Comparison of ENCODE assay signal across 11 cellular contexts in genomic region chr9:112485574-112485973, GRCh38. TPM values are rescaled to one million over a fixed set of nuclear protein-coding genes. Genes with fewer than 3 reads are reported as not detected.
A peak's percentile ranks its signal among the peaks of the same experiment; 100 is the strongest.
DNase-seq lines count a peak whose midpoint lies in the region; ATAC-seq and TF ChIP-seq lines count a peak whose summit lies in the region.
"Had no signal": no experiment of that assay in that cellular context is flagged by ENCODE, and none has a peak within 500 bp of the region (broad histone marks: within the 10 kb centered on the region; RNA-seq: fewer than 3 reads in every experiment).

No MANE protein-coding gene starts in this region.

- H4K91ac ChIP-seq in trophoblast cell (ENCODE audit: low read depth, low read length), result no peak overlapping the region

- H2BK120ac ChIP-seq in trophoblast cell (ENCODE audit: insufficient read depth, low read length, poor library complexity), result no peak overlapping the region

- H3K9me3 ChIP-seq in A673 (ENCODE audit: low read depth, low read length, poor library complexity, severe bottlenecking) (no peaks in the 10 kb centered on the region), lower lobe of right lung (no peaks in the 10 kb centered on the region), trophoblast cell (ENCODE audit: insufficient read depth, low read depth, low read length) (no peaks in the 10 kb centered on the region)
- H3K9me3 ChIP-seq: adrenal gland had no signal

- POLR2A ChIA-PET in A673 (lab: Charles Lee; ENCODE audit: low non-redundant PET), result no interaction called here
- POLR2A ChIA-PET in activated CD8-positive, alpha-beta T cell treated with anti-CD3 and anti-CD28 coated beads, Interleukin-2, amount 10 ng/mL, durations not matched to agents 7 days and 5 days (lab: Charles Lee), result interaction anchor here (0.6 to 3.2 kb wide), 7 partner anchors 9 to 888 kb away, joined by 3 to 22 read pairs (median 5); partner anchors contain the start of genes HSDL2, INIP and PTBP3

- no peaks in the 10 kb centered on the region for H3K9me3 Mint-ChIP-seq in GM23338
- H3K9me3 Mint-ChIP-seq in activated CD8-positive, alpha-beta T cell treated with anti-CD3 and anti-CD28 coated beads, Interleukin-2, amount 10 ng/mL, durations not matched to agents 7 days and 5 days (ENCODE audit: insufficient read depth), result no peaks in the 10 kb centered on the region

- H3F3A ChIP-seq in GM23338 (replicated peaks; ENCODE audit: low read depth), result no peaks in the 10 kb centered on the region

- no peak overlapping the region for H2BK5ac ChIP-seq in trophoblast cell (ENCODE audit: low read depth, low read length, poor library complexity)

- H3K27ac Mint-ChIP-seq in GM23338, result no peak overlapping the region
- peak overlapping the region; percentile 96 for H3K27ac Mint-ChIP-seq in activated CD8-positive, alpha-beta T cell treated with anti-CD3 and anti-CD28 coated beads, Interleukin-2, amount 10 ng/mL, durations not matched to agents 7 days and 5 days

- no peak overlapping the region for H2AK5ac ChIP-seq in trophoblast cell (ENCODE audit: low read length)

- TF ChIP-seq CTCF in A673 (conservative IDR thresholded peaks at IDR 0.05; ENCODE audit: low read depth, low read length) (no peak), GM23338 (conservative IDR thresholded peaks at IDR 0.05; ENCODE audit: low read depth in 2 of 2) (no peak), lower lobe of right lung (IDR thresholded peaks at IDR 0.05) (no peak)

- TSS peak; percentile 46 for BruUV-seq in A673 (replicated peaks; lab: Mats Ljungman, UMichigan)

- H3K18ac ChIP-seq in trophoblast cell (ENCODE audit: low read length), result no peak overlapping the region

- DNase-seq in A673 (ENCODE audit: low spot score) (no peak), GM23338 (ENCODE audit: low spot score) (no peak), lower lobe of right lung (no peak), trophoblast cell (no peak), superior temporal gyrus (ENCODE audit: extremely low spot score) (no peak), NCI-H2196 (lab: John Stamatoyannopoulos, UW; ENCODE audit: unreplicated experiment) (no peak)
- no peak for DNase-seq in activated CD8-positive, alpha-beta T cell treated with anti-CD3 and anti-CD28 coated beads, Interleukin-2, amount 10 ng/mL, durations not matched to agents 7 days and 5 days
- DNase-seq: adrenal gland; NCI-H2081 treated with DMSO at 0.1 percent for 48 hours; stimulated activated CD8-positive, alpha-beta memory T cell treated with anti-CD3 and anti-CD28 coated beads, Interleukin-4, amount 100 ng/mL, for 48 hours had no signal

- no peak overlapping the region for H4K12ac ChIP-seq in trophoblast cell (ENCODE audit: low read depth, low read length)

- peaks cover 16% of the 10 kb centered on the region for H3K27me3 Mint-ChIP-seq in GM23338 (ENCODE audit: insufficient read depth, low read depth, poor library complexity)
- H3K27me3 Mint-ChIP-seq in activated CD8-positive, alpha-beta T cell treated with anti-CD3 and anti-CD28 coated beads, Interleukin-2, amount 10 ng/mL, durations not matched to agents 7 days and 5 days (ENCODE audit: low read depth), result no peaks in the 10 kb centered on the region

- H3K9me2 ChIP-seq in GM23338 (ENCODE audit: insufficient read depth), result no peaks in the 10 kb centered on the region

- peaks cover 27% of the 10 kb centered on the region for H3K4me1 Mint-ChIP-seq in GM23338
- H3K4me1 Mint-ChIP-seq in activated CD8-positive, alpha-beta T cell treated with anti-CD3 and anti-CD28 coated beads, Interleukin-2, amount 10 ng/mL, durations not matched to agents 7 days and 5 days (ENCODE audit: low read depth), result peaks cover 35% of the 10 kb centered on the region

- H2AFZ ChIP-seq in GM23338, result no peak overlapping the region
- no peak overlapping the region for H2AFZ ChIP-seq in trophoblast cell (ENCODE audit: insufficient read depth, low read length, poor library complexity)

- H3K23ac ChIP-seq in trophoblast cell (ENCODE audit: low read length), result no peak overlapping the region

- peaks cover 11% of the 10 kb centered on the region for H4K20me1 ChIP-seq in GM23338 (replicated peaks; ENCODE audit: insufficient read depth)

- H3K27ac ChIP-seq in A673 (ENCODE audit: low read depth, low read length, poor library complexity, severe bottlenecking) (no peak overlapping the region), GM23338 (ENCODE audit: low read depth) (no peak overlapping the region; the same call in 1 of the 2 replicates), lower lobe of right lung (no peak overlapping the region), trophoblast cell (ENCODE audit: low read depth, low read length) (no peak overlapping the region)

- H3K4ac ChIP-seq in trophoblast cell (ENCODE audit: low read depth, low read length), result no peak overlapping the region

- ATAC-seq in GM23338 (no peak), lower lobe of right lung (no peak), GM21447 (IDR thresholded peaks at IDR 0.05; ENCODE audit: unreplicated experiment) (no peak)
- no peak for ATAC-seq in activated CD8-positive, alpha-beta T cell treated with anti-CD3 and anti-CD28 coated beads, Interleukin-2, amount 10 ng/mL, durations not matched to agents 7 days and 5 days

- H3K27me3 ChIP-seq in A673 (replicated peaks; ENCODE audit: insufficient read depth, low read depth, low read length, poor library complexity) (no peaks in the 10 kb centered on the region), GM23338 (ENCODE audit: insufficient read depth) (no peaks in the 10 kb centered on the region), lower lobe of right lung (ENCODE audit: low read depth) (no peaks in the 10 kb centered on the region), trophoblast cell (ENCODE audit: insufficient read depth, low read length) (no peaks in the 10 kb centered on the region)
- H3K27me3 ChIP-seq: adrenal gland had no signal

- peaks cover 41% of the 10 kb centered on the region for H3K79me2 ChIP-seq in GM23338 (replicated peaks; ENCODE audit: insufficient read depth)
- H3K79me2 ChIP-seq in trophoblast cell (ENCODE audit: control insufficient read depth, insufficient read depth, low read length, poor library complexity), result peaks cover 9% of the 10 kb centered on the region

- peak overlapping the region; percentile 97 for H3K4me3 Mint-ChIP-seq in GM23338
- peak overlapping the region; percentile 83 for H3K4me3 Mint-ChIP-seq in activated CD8-positive, alpha-beta T cell treated with anti-CD3 and anti-CD28 coated beads, Interleukin-2, amount 10 ng/mL, durations not matched to agents 7 days and 5 days

- H3K9ac ChIP-seq in trophoblast cell (ENCODE audit: low read length), result no peak overlapping the region

- H3K36me3 ChIP-seq in A673 (ENCODE audit: insufficient read depth, low read length, poor library complexity, severe bottlenecking) (no peaks in the 10 kb centered on the region), GM23338 (ENCODE audit: insufficient read depth) (no peaks in the 10 kb centered on the region), lower lobe of right lung (no peaks in the 10 kb centered on the region), trophoblast cell (ENCODE audit: control insufficient read depth in 1 of 2, insufficient read depth in 2 of 2, low read length in 2 of 2) (no peaks in the 10 kb centered on the region)
- H3K36me3 ChIP-seq: adrenal gland had no signal

- H3K4me3 ChIP-seq in A673 (ENCODE audit: low read depth, low read length, poor library complexity, severe bottlenecking) (peak overlapping the region; percentile 72), GM23338 (peak overlapping the region; percentile 84), lower lobe of right lung (peak overlapping the region; percentile 84), trophoblast cell (ENCODE audit: low read depth, low read length) (no peak overlapping the region)

- H3K4me2 ChIP-seq in GM23338 (peak overlapping the region; percentile 92), trophoblast cell (ENCODE audit: low read length) (no peak overlapping the region)

- intact Hi-C loops in A673 (cut with micrococcal nuclease; ENCODE audit: unreplicated experiment), result no loop called here
- intact Hi-C loops in lower lobe of right lung (cut with DNase I), result no loop called here

- H2BK12ac ChIP-seq in trophoblast cell (ENCODE audit: low read length), result no peak overlapping the region

- H3K4me1 ChIP-seq in A673 (ENCODE audit: insufficient read depth, low read length, poor library complexity, severe bottlenecking), result peaks cover 30% of the 10 kb centered on the region
- peaks cover 31% of the 10 kb centered on the region for H3K4me1 ChIP-seq in GM23338 (ENCODE audit: insufficient read depth)
- peaks cover 14% of the 10 kb centered on the region for H3K4me1 ChIP-seq in lower lobe of right lung
- peaks cover 3 to 5% of the 10 kb centered on the region in 2 experiments for H3K4me1 ChIP-seq in trophoblast cell (ENCODE audit: control insufficient read depth in 1 of 2, insufficient read depth in 2 of 2, low read length in 2 of 2)

- no CpG with 5 or more reads among the region's 3 CpGs for WGBS in trophoblast cell (ENCODE audit: extremely low coverage, insufficient coverage, insufficient read length)

- no peak overlapping the region for H4K8ac ChIP-seq in trophoblast cell (ENCODE audit: low read depth, low read length)

- no peak overlapping the region for H3K14ac ChIP-seq in trophoblast cell (ENCODE audit: low read length)

- H3K79me1 ChIP-seq in trophoblast cell (ENCODE audit: low read length), result peaks cover 9% of the 10 kb centered on the region

- CTCF ChIA-PET in A673 (lab: Charles Lee), result no interaction called here
- CTCF ChIA-PET in activated CD8-positive, alpha-beta T cell treated with anti-CD3 and anti-CD28 coated beads, Interleukin-2, amount 10 ng/mL, durations not matched to agents 7 days and 5 days (lab: Charles Lee), result interaction anchor here (0.8 to 2.9 kb wide), 5 partner anchors 11 to 307 kb away, joined by 3 to 13 read pairs (median 5); partner anchors contain the start of genes HSDL2 and INIP

- no peaks in the 10 kb centered on the region; the same call in 1 of the 3 replicates for H3K36me3 Mint-ChIP-seq in GM23338 (ENCODE audit: low read depth)
- H3K36me3 Mint-ChIP-seq in activated CD8-positive, alpha-beta T cell treated with anti-CD3 and anti-CD28 coated beads, Interleukin-2, amount 10 ng/mL, durations not matched to agents 7 days and 5 days (ENCODE audit: low read depth), result peaks cover 7% of the 10 kb centered on the region

TF ChIP-seq in GM23338, 12 proteins besides CTCF, POLR2A, EP300 and RAD21:
- no peak for TF ChIP-seq EZH2phosphoT487 (IDR thresholded peaks at IDR 0.05; ENCODE audit: unreplicated experiment)

RNA-seq across cellular contexts. Expression of gene KIAA1958, which starts 1.1 kb away (rescaled TPM):
- 28.6 and 30.7 TPM in 2 replicates for total RNA-seq in A673 (2021)
- total RNA-seq in GM23338 (2014; rRNA removed; shearing (Covaris generic)), result 37.9 and 41.7 TPM in 2 replicates
- polyA plus RNA-seq in GM23338 (2016; fragmentation: Nextera tagmentation; extraction: Ambion mirVana), result 7.6 and 9.4 TPM in 2 replicates
- total RNA-seq in activated CD8-positive, alpha-beta T cell treated with anti-CD3 and anti-CD28 coated beads, Interleukin-2, amount 10 ng/mL, durations not matched to agents 7 days and 5 days, result 10 to 100 TPM; 11.1 to 11.5 TPM
- total RNA-seq in lower lobe of right lung, result 14.1 TPM
- polyA plus RNA-seq in trophoblast cell (2013), result 4.8 and 5.3 TPM in 2 replicates
